ENCODE assay signal across 1 cellular context in the genomic region with DNA sequence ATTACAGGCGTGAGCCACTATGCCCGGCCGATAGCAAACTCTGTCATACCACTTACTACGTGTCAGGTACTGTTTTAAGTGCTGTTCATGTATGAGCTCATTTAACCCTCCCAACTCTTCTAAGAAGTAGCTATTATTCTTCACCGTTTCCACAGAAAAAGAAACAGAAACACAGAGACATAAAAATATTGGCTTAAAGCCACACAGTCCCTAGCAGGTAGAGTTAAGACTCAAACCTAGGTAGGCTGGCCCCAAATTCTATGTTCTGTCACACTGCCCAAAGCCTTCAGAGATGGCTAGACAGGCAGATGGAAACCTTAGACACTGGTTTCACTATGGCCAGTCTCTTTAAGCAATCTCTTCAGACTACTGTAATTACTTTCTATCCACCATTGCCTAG.
TF ChIP-seq lines count a peak whose summit lies in the region.

No MANE protein-coding gene starts in this region.

TF ChIP-seq in IMR-90, 13 proteins besides CTCF, POLR2A, EP300 and RAD21:
- TF ChIP-seq RCOR1 (IDR thresholded peaks at IDR 0.05; ENCODE audit: insufficient replicate concordance, low read length) = no peak
- no peak for TF ChIP-seq SMC3 (IDR thresholded peaks at IDR 0.05; ENCODE audit: low read depth, low read length)
